Comparison of ENCODE assay signal across 8 cellular contexts in genomic region chr5:126776499-126777256, GRCh38. TPM values are rescaled to one million over a fixed set of nuclear protein-coding genes. Genes with fewer than 3 reads are reported as not detected.
DNase-seq lines count a peak whose midpoint lies in the region; ATAC-seq, FAIRE-seq and TF ChIP-seq lines count a peak whose summit lies in the region.

Gene LMNB1, plus strand, starts transcription at chr5:126777136. Its CDS starts 373 bp downstream, at chr5:126777509.

- DNase-seq in NCI-H2081 treated with DMSO at 0.1 percent for 48 hours (lab: John Stamatoyannopoulos, UW) (peak; percentile 91), T1000 (lab: John Stamatoyannopoulos, UW) (peak; percentile 93), astrocyte of the cerebellum (ENCODE audit: low read depth) (peak; percentile 87), hepatic stellate cell (ENCODE audit: low spot score) (peak; percentile 93), renal cortical epithelial cell (ENCODE audit: low read depth) (peak; percentile 80), D721Med (ENCODE audit: insufficient read length, low spot score) (no peak)

- TF ChIP-seq CTCF in astrocyte of the cerebellum (IDR thresholded peaks at IDR 0.05; ENCODE audit: low read depth, low read length, missing control alignments) = no peak
- TF ChIP-seq CTCF in D721Med (IDR thresholded peaks at IDR 0.05; ENCODE audit: insufficient read depth, missing control alignments) = no peak

- H3K4me3 ChIP-seq in astrocyte of the cerebellum (ENCODE audit: low read depth, low read length) = peak within 1 kb of the TSS; percentile 95

- in situ Hi-C loops in astrocyte of the cerebellum (cut with HindIII; ENCODE audit: low sequenced_read_pairs) = loop anchor here (25.0 kb wide), 1 partner anchor 114 kb away; no protein-coding TSS in a partner anchor

- FAIRE-seq in D721Med (lab: Jason Lieb, UNC) = no peak

- ATAC-seq in GM18519 (IDR thresholded peaks at IDR 0.05; ENCODE audit: low FRiP score, unreplicated experiment) = peak; percentile 51
- ATAC-seq in HG03045 (IDR thresholded peaks at IDR 0.05; ENCODE audit: unreplicated experiment) = peak; percentile 67

RNA-seq across cellular contexts. Expression of gene LMNB1, which starts in this region (rescaled TPM):
- 9.6 and 51.4 TPM in 2 replicates for total RNA-seq in renal cortical epithelial cell
